8 cellular contexts compared by ENCODE assay signal in the genomic region with DNA sequence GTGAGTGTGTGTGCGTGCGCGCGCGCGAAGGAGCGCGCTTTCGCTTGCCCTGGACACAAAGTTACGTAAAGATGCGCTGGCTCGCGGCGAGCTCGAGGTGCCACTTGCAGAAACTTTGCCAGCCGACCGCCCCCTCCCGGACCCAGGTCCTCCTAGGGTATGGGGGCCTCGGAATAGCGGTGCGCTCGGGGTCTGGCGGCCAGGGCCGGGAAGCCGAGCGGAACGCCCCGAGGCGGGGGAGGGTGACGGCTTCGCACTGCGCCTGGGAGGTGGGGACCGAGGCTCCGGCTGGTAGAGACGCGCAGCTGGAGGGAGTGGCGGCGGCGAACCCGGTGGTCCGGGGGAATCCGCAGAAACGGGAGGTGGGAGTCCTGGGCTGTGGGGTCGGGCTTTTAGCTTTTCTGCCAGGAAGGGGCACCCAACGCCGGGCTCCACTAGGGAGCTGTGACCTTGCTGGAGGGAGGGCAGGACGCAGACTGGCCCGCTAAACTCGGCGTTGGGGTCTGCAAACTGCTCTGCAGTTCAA. TPM values are rescaled to one million over a fixed set of nuclear protein-coding genes. Genes with fewer than 3 reads are reported as not detected.
DNase-seq lines count a peak whose midpoint lies in the region; ATAC-seq and TF ChIP-seq lines count a peak whose summit lies in the region.

No MANE protein-coding gene starts in this region.

- ATAC-seq in HG02884 (IDR thresholded peaks at IDR 0.05; ENCODE audit: unreplicated experiment) (no peak), GM18907 (IDR thresholded peaks at IDR 0.05; ENCODE audit: unreplicated experiment) (no peak)

- no peak for TF ChIP-seq CTCF in fibroblast of villous mesenchyme (IDR thresholded peaks at IDR 0.05; ENCODE audit: insufficient read depth, low read depth, low read length)

- peaks cover 91% of the 10 kb centered on the region for H3K27me3 ChIP-seq in skeletal muscle satellite cell (ENCODE audit: control insufficient read depth, insufficient read depth, low read length)

- H3K27me3 Mint-ChIP-seq in T-helper 2 cell treated with Interferon-gamma antibody and Interleukin-4, amounts not matched to agents 5 μg/mL and 100 μg/mL, for 36 hours (ENCODE audit: low read depth): peaks cover 89% of the 10 kb centered on the region

- H3K9ac ChIP-seq in skeletal muscle satellite cell (ENCODE audit: low read depth, low read length): no peak overlapping the region

- H3K9me3 Mint-ChIP-seq in T-helper 2 cell treated with Interferon-gamma antibody and Interleukin-4, amounts not matched to agents 5 μg/mL and 100 μg/mL, for 36 hours: no peaks in the 10 kb centered on the region

- H3K4me3 ChIP-seq in fibroblast of villous mesenchyme (ENCODE audit: low read depth, low read length) (peak overlapping the region; percentile 35), skeletal muscle satellite cell (ENCODE audit: low read length) (peak overlapping the region; percentile 59)

- peak overlapping the region; percentile 60 for H3K4me2 ChIP-seq in skeletal muscle satellite cell (ENCODE audit: low read length)

- H3K9me3 ChIP-seq in skeletal muscle satellite cell (replicated peaks; ENCODE audit: low read length): no peaks in the 10 kb centered on the region

- H3K36me3 Mint-ChIP-seq in T-helper 2 cell treated with Interferon-gamma antibody and Interleukin-4, amounts not matched to agents 5 μg/mL and 100 μg/mL, for 36 hours (ENCODE audit: low read depth): no peaks in the 10 kb centered on the region

- H3K36me3 ChIP-seq in skeletal muscle satellite cell (ENCODE audit: insufficient read depth, low read length): no peaks in the 10 kb centered on the region

- peaks cover 12% of the 10 kb centered on the region for H3K4me1 Mint-ChIP-seq in T-helper 2 cell treated with Interferon-gamma antibody and Interleukin-4, amounts not matched to agents 5 μg/mL and 100 μg/mL, for 36 hours (ENCODE audit: low read depth)

- H3K27ac Mint-ChIP-seq in T-helper 2 cell treated with Interferon-gamma antibody and Interleukin-4, amounts not matched to agents 5 μg/mL and 100 μg/mL, for 36 hours: no peak overlapping the region

- H3K4me3 Mint-ChIP-seq in T-helper 2 cell treated with Interferon-gamma antibody and Interleukin-4, amounts not matched to agents 5 μg/mL and 100 μg/mL, for 36 hours: peak overlapping the region; percentile 56

- DNase-seq in NCI-H146 (lab: John Stamatoyannopoulos, UW): peak; percentile 16
- no peak for DNase-seq in NCI-H146 treated with DMSO at 0.1 percent for 48 hours (lab: John Stamatoyannopoulos, UW; ENCODE audit: unreplicated experiment)
- no peak for DNase-seq in T-helper 2 cell treated with Interferon-gamma antibody and Interleukin-4, amounts not matched to agents 5 μg/mL and 100 μg/mL, for 36 hours (ENCODE audit: low spot score)
- DNase-seq in fibroblast of villous mesenchyme (ENCODE audit: low read depth): peak; percentile 9
- DNase-seq in HUDEP-2 (lab: John Stamatoyannopoulos, UW; ENCODE audit: unreplicated experiment in 76 of 76): no peak

- H3K4me1 ChIP-seq in skeletal muscle satellite cell (ENCODE audit: control insufficient read depth, insufficient read depth, low read length): peaks cover 5% of the 10 kb centered on the region

RNA-seq across cellular contexts. Expression of a gene that starts 0.8 kb away (rescaled TPM):
- not detected in 2 replicates for total RNA-seq in fibroblast of villous mesenchyme
- not detected in 2 replicates for total RNA-seq in skeletal muscle satellite cell (2012; rRNA removed)

Comparison
In these comparisons a context has a peak if more than half of its experiments do, and no peak if none do; other contexts are left out.
1. DNase-seq: peak in NCI-H146 (single experiment) and fibroblast of villous mesenchyme (single experiment); none in NCI-H146 treated with DMSO at 0.1 percent for 48 hours (single experiment), T-helper 2 cell treated with Interferon-gamma antibody and Interleukin-4, amounts not matched to agents 5 μg/mL and 100 μg/mL, for 36 hours (single experiment) and HUDEP-2 (0 of 76).